In genomic region chr15:69896606-69897005, GRCh38 we compare ENCODE assay signal across 29 cellular contexts.
"Had no signal": no experiment of that assay in that cellular context is flagged by ENCODE, and none has a peak within 500 bp of the region (broad histone marks: within the 10 kb centered on the region; RNA-seq: fewer than 3 reads in every experiment).

No MANE protein-coding gene starts in this region.

- H3K9me3 Mint-ChIP-seq: activated CD4-positive, alpha-beta memory T cell treated with anti-CD3 and anti-CD28 coated beads for 36 hours; activated T-helper 2 cell treated with anti-CD3 and anti-CD28 coated beads, Interferon-gamma antibody, Interleukin-2, Interleukin-4, amounts not matched to agents 10 μg/mL and 5 μg/mL and 100 μg/mL, durations not matched to agents 14 hours and 24 hours and 36 hours had no signal

- H3K27ac Mint-ChIP-seq: activated CD4-positive, alpha-beta memory T cell treated with anti-CD3 and anti-CD28 coated beads for 36 hours; activated CD4-positive, alpha-beta T cell treated with anti-CD3 and anti-CD28 coated beads, Interleukin-2, amount 10 ng/mL, durations not matched to agents 7 days and 5 days; activated naive CD8-positive, alpha-beta T cell treated with anti-CD3 and anti-CD28 coated beads, Interleukin-2, amount 10 ng/mL, durations not matched to agents 7 days and 5 days; activated T-cell treated with anti-CD3 and anti-CD28 coated beads, Interleukin-2, amount 50 U/mL, for 72 hours; activated T-helper 2 cell treated with anti-CD3 and anti-CD28 coated beads, Interferon-gamma antibody, Interleukin-2, Interleukin-4, amounts not matched to agents 10 μg/mL and 5 μg/mL and 100 μg/mL, durations not matched to agents 14 hours and 24 hours and 36 hours had no signal

- H3K27ac ChIP-seq: SK-N-MC, VCaP had no signal

- H3K4me3 Mint-ChIP-seq: activated CD4-positive, alpha-beta memory T cell treated with anti-CD3 and anti-CD28 coated beads for 36 hours; activated CD4-positive, alpha-beta T cell treated with anti-CD3 and anti-CD28 coated beads, Interleukin-2, amount 10 ng/mL, durations not matched to agents 7 days and 5 days; activated naive CD8-positive, alpha-beta T cell treated with anti-CD3 and anti-CD28 coated beads, Interleukin-2, amount 10 ng/mL, durations not matched to agents 7 days and 5 days; activated T-cell treated with anti-CD3 and anti-CD28 coated beads, Interleukin-2, amount 50 U/mL, for 72 hours had no signal

- DNase-seq: activated CD4-positive, alpha-beta memory T cell treated with anti-CD3 and anti-CD28 coated beads for 36 hours; activated CD4-positive, alpha-beta T cell treated with anti-CD3 and anti-CD28 coated beads, Interleukin-2, amount 10 ng/mL, durations not matched to agents 7 days and 5 days; activated CD4-positive, CD25-positive, alpha-beta regulatory T cell; activated CD8-positive, alpha-beta memory T cell treated with anti-CD3 and anti-CD28 coated beads for 24 hours; activated gamma-delta T cell treated with Interleukin-2 at 50 U/mL for 16 hours; activated naive CD4-positive, alpha-beta T cell treated with anti-CD3 and anti-CD28 coated beads, Interleukin-2, amount 50 U/mL, for 16 hours; activated naive CD8-positive, alpha-beta T cell treated with anti-CD3 and anti-CD28 coated beads, Interleukin-2, amount 10 ng/mL, durations not matched to agents 7 days and 5 days; activated T-cell treated with anti-CD3 and anti-CD28 coated beads for 4 hours; activated T-cell treated with anti-CD3 and anti-CD28 coated beads, Interleukin-2, amount 50 U/mL, for 72 hours; amygdala; caudate nucleus; Karpas-422; NCI-H1048; NCI-H146; NCI-H1930; NCI-H2107; NCI-H2171 treated with DMSO at 0.1 percent for 48 hours; NCI-H345; NCI-H510A; NCI-H526 treated with DMSO at 0.1 percent for 48 hours; NCI-H82; RPMI8226; T-helper 1 cell had no signal

- H3K36me3 Mint-ChIP-seq: activated CD4-positive, alpha-beta memory T cell treated with anti-CD3 and anti-CD28 coated beads for 36 hours; activated naive CD8-positive, alpha-beta T cell treated with anti-CD3 and anti-CD28 coated beads, Interleukin-2, amount 10 ng/mL, durations not matched to agents 7 days and 5 days had no signal

- ATAC-seq: activated T-cell treated with anti-CD3 and anti-CD28 coated beads, Interleukin-2, amount 50 U/mL, for 72 hours; K562; Panc1; Right ventricle myocardium inferior had no signal

- H3K4me3 ChIP-seq: K562, SK-N-MC had no signal

- H3K4me1 Mint-ChIP-seq: activated CD4-positive, alpha-beta T cell treated with anti-CD3 and anti-CD28 coated beads, Interleukin-2, amount 10 ng/mL, durations not matched to agents 7 days and 5 days; activated naive CD8-positive, alpha-beta T cell treated with anti-CD3 and anti-CD28 coated beads, Interleukin-2, amount 10 ng/mL, durations not matched to agents 7 days and 5 days had no signal
